In genomic region chr5:93585753-93586385, GRCh38 we compare ENCODE assay signal across 9 cellular contexts. TPM values are rescaled to one million over a fixed set of nuclear protein-coding genes. Genes with fewer than 3 reads are reported as not detected.
DNase-seq lines count a peak whose midpoint lies in the region; ATAC-seq and TF ChIP-seq lines count a peak whose summit lies in the region.
"Had no signal": no experiment of that assay in that cellular context is flagged by ENCODE, and none has a peak within 500 bp of the region (broad histone marks: within the 10 kb centered on the region; RNA-seq: fewer than 3 reads in every experiment).

No MANE protein-coding gene starts in this region.

- peaks cover 57% of the 10 kb centered on the region for H3K27me3 Mint-ChIP-seq in activated CD8-positive, alpha-beta memory T cell treated with anti-CD3 and anti-CD28 coated beads, Interleukin-2, amount 10 ng/mL, durations not matched to agents 7 days and 5 days
- H3K27me3 Mint-ChIP-seq in activated naive CD8-positive, alpha-beta T cell treated with anti-CD3 and anti-CD28 coated beads, Interleukin-2, amount 50 U/mL, for 24 hours: peaks cover 57% of the 10 kb centered on the region

- H3K4me1 Mint-ChIP-seq in activated CD8-positive, alpha-beta memory T cell treated with anti-CD3 and anti-CD28 coated beads, Interleukin-2, amount 10 ng/mL, durations not matched to agents 7 days and 5 days: peaks cover 27% of the 10 kb centered on the region
- H3K4me1 Mint-ChIP-seq in activated naive CD8-positive, alpha-beta T cell treated with anti-CD3 and anti-CD28 coated beads, Interleukin-2, amount 50 U/mL, for 24 hours: peaks cover 33% of the 10 kb centered on the region

- peaks cover 11% of the 10 kb centered on the region for H3K36me3 Mint-ChIP-seq in activated CD8-positive, alpha-beta memory T cell treated with anti-CD3 and anti-CD28 coated beads, Interleukin-2, amount 10 ng/mL, durations not matched to agents 7 days and 5 days
- peaks cover 8% of the 10 kb centered on the region for H3K36me3 Mint-ChIP-seq in activated naive CD8-positive, alpha-beta T cell treated with anti-CD3 and anti-CD28 coated beads, Interleukin-2, amount 50 U/mL, for 24 hours (ENCODE audit: low read depth)

- no peak for TF ChIP-seq CTCF in testis (IDR thresholded peaks at IDR 0.05)

- no peaks in the 10 kb centered on the region for H3K27me3 ChIP-seq in testis

- 15 to 16% methylated on average over 14 of the region's 14 CpGs for WGBS in testis, 2 donors

- H3K4me3 Mint-ChIP-seq in activated CD8-positive, alpha-beta memory T cell treated with anti-CD3 and anti-CD28 coated beads, Interleukin-2, amount 10 ng/mL, durations not matched to agents 7 days and 5 days: peak overlapping the region; percentile 26
- peak overlapping the region; percentile 68 for H3K4me3 Mint-ChIP-seq in activated naive CD8-positive, alpha-beta T cell treated with anti-CD3 and anti-CD28 coated beads, Interleukin-2, amount 50 U/mL, for 24 hours

- H3K4me3 ChIP-seq in testis: peak overlapping the region; percentile 59 to 65

- no peaks in the 10 kb centered on the region for H3K9me3 Mint-ChIP-seq in activated CD8-positive, alpha-beta memory T cell treated with anti-CD3 and anti-CD28 coated beads, Interleukin-2, amount 10 ng/mL, durations not matched to agents 7 days and 5 days (ENCODE audit: low read depth)
- no peaks in the 10 kb centered on the region for H3K9me3 Mint-ChIP-seq in activated naive CD8-positive, alpha-beta T cell treated with anti-CD3 and anti-CD28 coated beads, Interleukin-2, amount 50 U/mL, for 24 hours

- no peaks in the 10 kb centered on the region for H3K36me3 ChIP-seq in testis (ENCODE audit: low read depth, missing control alignments)

- no peak overlapping the region for H3K27ac Mint-ChIP-seq in activated CD8-positive, alpha-beta memory T cell treated with anti-CD3 and anti-CD28 coated beads, Interleukin-2, amount 10 ng/mL, durations not matched to agents 7 days and 5 days
- no peak overlapping the region for H3K27ac Mint-ChIP-seq in activated naive CD8-positive, alpha-beta T cell treated with anti-CD3 and anti-CD28 coated beads, Interleukin-2, amount 50 U/mL, for 24 hours

- CTCF ChIA-PET in activated CD8-positive, alpha-beta memory T cell treated with anti-CD3 and anti-CD28 coated beads, Interleukin-2, amount 10 ng/mL, durations not matched to agents 7 days and 5 days (lab: Charles Lee): interaction anchor here (1.1 to 2.7 kb wide), 3 partner anchors 9 to 22 kb away, joined by 5 to 11 read pairs (median 5); no protein-coding TSS in a partner anchor

- DNase-seq in activated CD8-positive, alpha-beta memory T cell treated with anti-CD3 and anti-CD28 coated beads, Interleukin-2, amount 10 ng/mL, durations not matched to agents 7 days and 5 days: no peak
- DNase-seq in activated CD8-positive, alpha-beta memory T cell treated with anti-CD3 and anti-CD28 coated beads for 24 hours: no peak
- DNase-seq in activated naive CD8-positive, alpha-beta T cell treated with anti-CD3 and anti-CD28 coated beads, Interleukin-2, amount 50 U/mL, for 24 hours: no peak
- DNase-seq in left kidney (ENCODE audit: low read depth, low spot score) (peak; percentile 95), testis (no peak), iPS-NIHi11 (ENCODE audit: low spot score) (no peak), DMS153 treated with DMSO at 0.1 percent for 48 hours (lab: John Stamatoyannopoulos, UW; ENCODE audit: unreplicated experiment) (no peak)
- DNase-seq: stimulated activated CD4-positive, alpha-beta T cell treated with anti-CD3 and anti-CD28 coated beads, Interleukin-12 subunit alpha, Interleukin-12 subunit beta, amount 100 ng/mL, for 4 hours had no signal

- no peak for ATAC-seq in activated CD8-positive, alpha-beta memory T cell treated with anti-CD3 and anti-CD28 coated beads, Interleukin-2, amount 10 ng/mL, durations not matched to agents 7 days and 5 days
- no peak for ATAC-seq in activated naive CD8-positive, alpha-beta T cell treated with anti-CD3 and anti-CD28 coated beads, Interleukin-2, amount 50 U/mL, for 24 hours
- no peak for ATAC-seq in GM21526 (IDR thresholded peaks at IDR 0.05; ENCODE audit: low FRiP score, unreplicated experiment)

- H3K9me3 ChIP-seq in testis: no peaks in the 10 kb centered on the region

- H3K4me1 ChIP-seq in testis: no peaks in the 10 kb centered on the region

- intact Hi-C loops in testis (cut with DNase I; ENCODE audit: low total_unique reads): no loop called here

- peak overlapping the region in 1 of 2 donors; percentile 10 for H3K27ac ChIP-seq in testis

- no peak for TF ChIP-seq POLR2A in testis (IDR thresholded peaks at IDR 0.05)

RNA-seq across cellular contexts. Expression of gene NR2F1, which starts 2.8 kb away (rescaled TPM):
- total RNA-seq in activated CD8-positive, alpha-beta memory T cell treated with anti-CD3 and anti-CD28 coated beads, Interleukin-2, amount 10 ng/mL, durations not matched to agents 7 days and 5 days: not detected
- total RNA-seq in testis: 10 to 100 TPM; 16.0 to 22.7 TPM
- polyA plus RNA-seq in testis (ENCODE audit: insufficient read depth, low read depth, low replicate concordance): 16.9 TPM

RNA-seq across cellular contexts. Expression of gene NR2F1-AS1, which starts 4.8 kb away (rescaled TPM):
- total RNA-seq in activated CD8-positive, alpha-beta memory T cell treated with anti-CD3 and anti-CD28 coated beads, Interleukin-2, amount 10 ng/mL, durations not matched to agents 7 days and 5 days: not detected
- 10 to 100 TPM; 15.6 to 20.6 TPM for total RNA-seq in testis
- 24.8 TPM for polyA plus RNA-seq in testis (ENCODE audit: insufficient read depth, low read depth, low replicate concordance)

Comparison
In these comparisons a context has a peak if more than half of its experiments do, and no peak if none do; other contexts are left out.
1. RNA of gene NR2F1, which starts 2.8 kb away (total RNA-seq): 16.0 to 22.7 TPM in testis; not detected in activated CD8-positive, alpha-beta memory T cell treated with anti-CD3 and anti-CD28 coated beads, Interleukin-2, amount 10 ng/mL, durations not matched to agents 7 days and 5 days; every median in the first group is over 10 times any median in the second.
2. RNA of gene NR2F1-AS1, which starts 4.8 kb away (total RNA-seq): 15.6 to 20.6 TPM in testis; not detected in activated CD8-positive, alpha-beta memory T cell treated with anti-CD3 and anti-CD28 coated beads, Interleukin-2, amount 10 ng/mL, durations not matched to agents 7 days and 5 days; every median in the first group is over 10 times any median in the second.